ENCODE assay signal across 8 cellular contexts in the genomic region with DNA sequence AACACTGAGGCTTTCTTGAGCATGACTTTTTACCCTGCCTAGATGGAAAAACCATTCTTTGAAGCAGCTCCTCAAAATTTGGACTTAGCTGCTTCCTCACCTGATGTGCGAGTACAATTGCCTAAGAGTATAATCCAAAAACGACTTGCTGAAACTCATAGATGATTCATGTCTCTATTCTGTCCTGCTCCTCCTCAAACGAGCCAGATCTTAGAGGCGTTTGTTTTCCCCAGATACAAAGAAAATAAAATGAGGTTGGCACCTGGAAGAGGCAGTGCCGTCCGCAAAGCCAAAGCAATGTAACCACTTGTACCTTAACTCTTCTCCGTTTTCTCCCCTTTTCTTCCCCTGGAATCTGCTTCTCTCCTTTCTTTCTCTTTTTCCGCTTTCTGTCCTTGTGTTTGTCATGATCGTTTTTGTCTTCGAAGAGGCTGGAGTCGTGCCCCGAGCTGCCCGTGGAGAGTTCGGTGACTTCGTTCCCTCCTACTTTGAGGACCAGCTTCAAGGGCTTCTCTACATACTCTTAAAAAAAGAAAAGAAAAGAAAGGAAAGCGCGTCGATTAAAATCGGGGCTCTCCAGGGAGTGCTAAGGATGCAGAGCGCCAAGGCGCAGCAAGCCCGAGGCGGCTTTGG. TPM values are rescaled to one million over a fixed set of nuclear protein-coding genes. Genes with fewer than 3 reads are reported as not detected.
DNase-seq lines count a peak whose midpoint lies in the region; ATAC-seq and TF ChIP-seq lines count a peak whose summit lies in the region.

No MANE protein-coding gene starts in this region.

- peaks cover 41% of the 10 kb centered on the region for H3K36me3 Mint-ChIP-seq in CD8-positive, alpha-beta T cell

- peak overlapping the region; percentile 60 for H3K4me3 ChIP-seq in CD8-positive, alpha-beta T cell (ENCODE audit: low read depth, low read length)
- H3K4me3 ChIP-seq in LNCaP clone FGC (ENCODE audit: low read depth, low read length) (peak overlapping the region; percentile 78), duodenal mucosa (ENCODE audit: low read depth in 1 of 2, low read length in 2 of 2) (peak overlapping the region; percentile 75 to 81), neural cell (ENCODE audit: low read length) (peak overlapping the region; percentile 78)

- H3K9ac ChIP-seq in duodenal mucosa (ENCODE audit: low read depth in 1 of 2, low read length in 2 of 2) (peak overlapping the region; percentile 57 to 63), neural cell (ENCODE audit: low read length) (peak overlapping the region; percentile 62)

- no peaks in the 10 kb centered on the region for H3K27me3 Mint-ChIP-seq in CD8-positive, alpha-beta T cell (ENCODE audit: low read depth)

- H3K4me1 Mint-ChIP-seq in CD8-positive, alpha-beta T cell (ENCODE audit: low read depth), result peaks cover 58% of the 10 kb centered on the region

- ATAC-seq in CD8-positive, alpha-beta T cell, result no peak
- ATAC-seq in GM21529 (IDR thresholded peaks at IDR 0.05; ENCODE audit: unreplicated experiment) (no peak), HG03039 (IDR thresholded peaks at IDR 0.05; ENCODE audit: unreplicated experiment) (no peak)

- no peaks in the 10 kb centered on the region for H3F3A ChIP-seq in neural cell (ENCODE audit: insufficient read depth, low read length, poor library complexity, severe bottlenecking)

- no peak for TF ChIP-seq EP300 in neural cell (conservative IDR thresholded peaks at IDR 0.05; ENCODE audit: poor library complexity, severe bottlenecking)

- peak overlapping the region; percentile 56 for H3K27ac ChIP-seq in CD8-positive, alpha-beta T cell (ENCODE audit: low read depth, low read length)
- H3K27ac ChIP-seq in duodenal mucosa (ENCODE audit: low read depth, low read length), result no peak overlapping the region
- no peak overlapping the region for H3K27ac ChIP-seq in neural cell (ENCODE audit: low read length)

- DNase-seq in CD8-positive, alpha-beta T cell, result no peak
- DNase-seq in LNCaP clone FGC (ENCODE audit: low read depth) (no peak), superior temporal gyrus (ENCODE audit: extremely low spot score) (no peak), DMS 273 (lab: John Stamatoyannopoulos, UW; ENCODE audit: unreplicated experiment) (no peak)

- no peaks in the 10 kb centered on the region for H3K9me3 ChIP-seq in CD8-positive, alpha-beta T cell (ENCODE audit: low read length)
- H3K9me3 ChIP-seq in duodenal mucosa (ENCODE audit: control insufficient read depth in 1 of 2, low read length in 2 of 2), result no peaks in the 10 kb centered on the region
- no peaks in the 10 kb centered on the region for H3K9me3 ChIP-seq in neural cell (ENCODE audit: low read length)

- intact Hi-C loops in CD8-positive, alpha-beta T cell (cut with DNase I, micrococcal nuclease), result loop anchor here (2.0 to 5.0 kb wide), 11 partner anchors 41 to 439 kb away; a partner anchor contains a TSS

- peaks cover 44% of the 10 kb centered on the region for H3K4me1 ChIP-seq in CD8-positive, alpha-beta T cell (ENCODE audit: insufficient read depth, low read length)
- H3K4me1 ChIP-seq in duodenal mucosa (ENCODE audit: control insufficient read depth in 1 of 2, insufficient read depth in 2 of 2, low read length in 2 of 2), result peaks cover 14 to 16% of the 10 kb centered on the region in 2 donors

- H3K27me3 ChIP-seq in CD8-positive, alpha-beta T cell (ENCODE audit: insufficient read depth, low read length), result no peaks in the 10 kb centered on the region
- H3K27me3 ChIP-seq in duodenal mucosa (ENCODE audit: control insufficient read depth in 1 of 2, insufficient read depth in 2 of 2, low read length in 2 of 2), result no peaks in the 10 kb centered on the region
- H3K27me3 ChIP-seq in neural cell (ENCODE audit: insufficient read depth, low read depth, low read length), result no peaks in the 10 kb centered on the region

- no peaks in the 10 kb centered on the region for H3K36me3 ChIP-seq in CD8-positive, alpha-beta T cell (ENCODE audit: insufficient read depth, low read length)
- H3K36me3 ChIP-seq in duodenal mucosa (ENCODE audit: control insufficient read depth in 1 of 2, insufficient read depth in 2 of 2, low read length in 2 of 2) (peaks cover 0 to 18% of the 10 kb centered on the region in 2 donors), neural cell (ENCODE audit: insufficient read depth, low read length) (peaks cover 7% of the 10 kb centered on the region)

- POLR2A ChIA-PET in CD8-positive, alpha-beta T cell (lab: Charles Lee), result interaction anchor here (0.6 to 1.4 kb wide), 5 partner anchors 9 to 407 kb away, joined by 3 to 5 read pairs (median 4); a partner anchor contains a TSS

- H2AFZ ChIP-seq in neural cell (ENCODE audit: low read depth, low read length), result no peak overlapping the region

- H3K9me3 Mint-ChIP-seq in CD8-positive, alpha-beta T cell, result no peaks in the 10 kb centered on the region

- H3K9me2 ChIP-seq in neural cell (ENCODE audit: insufficient read depth, low read length), result no peaks in the 10 kb centered on the region

- H3K27ac Mint-ChIP-seq in CD8-positive, alpha-beta T cell, result peak overlapping the region; percentile 84

- peak overlapping the region; percentile 77 for H3K4me2 ChIP-seq in neural cell (ENCODE audit: low read length)

- H3K4me3 Mint-ChIP-seq in CD8-positive, alpha-beta T cell, result peak overlapping the region; percentile 85

- TF ChIP-seq RAD21 in neural cell (conservative IDR thresholded peaks at IDR 0.05), result no peak

- CTCF ChIA-PET in CD8-positive, alpha-beta T cell (lab: Charles Lee), result interaction anchor here (0.7 to 2.5 kb wide), 7 partner anchors 13 to 437 kb away, joined by 3 to 9 read pairs (median 5); no protein-coding TSS in a partner anchor

- peaks cover 35% of the 10 kb centered on the region for H3K79me2 ChIP-seq in neural cell (replicated peaks; ENCODE audit: insufficient read depth, low read length)

- no peak for TF ChIP-seq CTCF in CD8-positive, alpha-beta T cell (IDR thresholded peaks at IDR 0.05)
- no peak for TF ChIP-seq CTCF in LNCaP clone FGC (IDR thresholded peaks at IDR 0.05; ENCODE audit: control insufficient read depth, extremely low read depth, insufficient read depth)
- no peak for TF ChIP-seq CTCF in neural cell (IDR thresholded peaks at IDR 0.05; ENCODE audit: poor library complexity, severe bottlenecking)

- H4K20me1 ChIP-seq in neural cell (ENCODE audit: insufficient read depth), result no peaks in the 10 kb centered on the region

TF ChIP-seq in neural cell, 6 proteins besides CTCF, POLR2A, EP300 and RAD21:
- TF ChIP-seq SMC3 (conservative IDR thresholded peaks at IDR 0.05; ENCODE audit: poor library complexity) (no peak), MXI1 (conservative IDR thresholded peaks at IDR 0.05; ENCODE audit: poor library complexity, severe bottlenecking) (no peak), TAF1 (IDR thresholded peaks at IDR 0.05; ENCODE audit: low read depth) (no peak), POLR2AphosphoS5 (IDR thresholded peaks at IDR 0.05) (no peak), EZH2 (IDR thresholded peaks at IDR 0.05; ENCODE audit: borderline replicate concordance, insufficient read depth, low read length, poor library complexity, severe bottlenecking) (no peak)
- TF ChIP-seq, protein P1, sequence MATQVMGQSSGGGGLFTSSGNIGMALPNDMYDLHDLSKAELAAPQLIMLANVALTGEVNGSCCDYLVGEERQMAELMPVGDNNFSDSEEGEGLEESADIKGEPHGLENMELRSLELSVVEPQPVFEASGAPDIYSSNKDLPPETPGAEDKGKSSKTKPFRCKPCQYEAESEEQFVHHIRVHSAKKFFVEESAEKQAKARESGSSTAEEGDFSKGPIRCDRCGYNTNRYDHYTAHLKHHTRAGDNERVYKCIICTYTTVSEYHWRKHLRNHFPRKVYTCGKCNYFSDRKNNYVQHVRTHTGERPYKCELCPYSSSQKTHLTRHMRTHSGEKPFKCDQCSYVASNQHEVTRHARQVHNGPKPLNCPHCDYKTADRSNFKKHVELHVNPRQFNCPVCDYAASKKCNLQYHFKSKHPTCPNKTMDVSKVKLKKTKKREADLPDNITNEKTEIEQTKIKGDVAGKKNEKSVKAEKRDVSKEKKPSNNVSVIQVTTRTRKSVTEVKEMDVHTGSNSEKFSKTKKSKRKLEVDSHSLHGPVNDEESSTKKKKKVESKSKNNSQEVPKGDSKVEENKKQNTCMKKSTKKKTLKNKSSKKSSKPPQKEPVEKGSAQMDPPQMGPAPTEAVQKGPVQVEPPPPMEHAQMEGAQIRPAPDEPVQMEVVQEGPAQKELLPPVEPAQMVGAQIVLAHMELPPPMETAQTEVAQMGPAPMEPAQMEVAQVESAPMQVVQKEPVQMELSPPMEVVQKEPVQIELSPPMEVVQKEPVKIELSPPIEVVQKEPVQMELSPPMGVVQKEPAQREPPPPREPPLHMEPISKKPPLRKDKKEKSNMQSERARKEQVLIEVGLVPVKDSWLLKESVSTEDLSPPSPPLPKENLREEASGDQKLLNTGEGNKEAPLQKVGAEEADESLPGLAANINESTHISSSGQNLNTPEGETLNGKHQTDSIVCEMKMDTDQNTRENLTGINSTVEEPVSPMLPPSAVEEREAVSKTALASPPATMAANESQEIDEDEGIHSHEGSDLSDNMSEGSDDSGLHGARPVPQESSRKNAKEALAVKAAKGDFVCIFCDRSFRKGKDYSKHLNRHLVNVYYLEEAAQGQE (IDR thresholded peaks at IDR 0.05; ENCODE audit: borderline replicate concordance), result no peak

RNA-seq across cellular contexts. Expression of a gene that starts 0.9 kb away (rescaled TPM):
- total RNA-seq in CD8-positive, alpha-beta T cell, result 100 to 1,000 TPM; 113 to 117 TPM
- 57.2 and 60.4 TPM in 2 replicates for polyA plus RNA-seq in neural cell
- 58.7 and 63.0 TPM in 2 replicates for polyA minus RNA-seq in neural cell
